ENCODE assay signal across 8 cellular contexts in genomic region chr17:48944519-48945260, GRCh38. TPM values are rescaled to one million over a fixed set of nuclear protein-coding genes. Genes with fewer than 3 reads are reported as not detected.
DNase-seq lines count a peak whose midpoint lies in the region; ATAC-seq and TF ChIP-seq lines count a peak whose summit lies in the region.

A gene with protein sequence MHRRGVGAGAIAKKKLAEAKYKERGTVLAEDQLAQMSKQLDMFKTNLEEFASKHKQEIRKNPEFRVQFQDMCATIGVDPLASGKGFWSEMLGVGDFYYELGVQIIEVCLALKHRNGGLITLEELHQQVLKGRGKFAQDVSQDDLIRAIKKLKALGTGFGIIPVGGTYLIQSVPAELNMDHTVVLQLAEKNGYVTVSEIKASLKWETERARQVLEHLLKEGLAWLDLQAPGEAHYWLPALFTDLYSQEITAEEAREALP (minus strand): TSS chr17:48944842. CDS start chr17:48944734, 108 bp downstream.

- peaks cover 2% of the 10 kb centered on the region for H3K27me3 ChIP-seq in prostate gland (replicated peaks; ENCODE audit: insufficient read depth)

- H3K27ac ChIP-seq in prostate gland, result peak within 1 kb of the TSS; percentile 64 to 68

- TF ChIP-seq CTCF in GM13977 (IDR thresholded peaks at IDR 0.05; ENCODE audit: extremely low read depth, insufficient read depth, missing control alignments) (no peak), prostate gland (IDR thresholded peaks at IDR 0.05) (peak in 1 of 4 experiments; percentile 21)

- peaks cover 11% of the 10 kb centered on the region for H3K4me1 Mint-ChIP-seq in T-helper 17 cell

- DNase-seq in GM13977 (ENCODE audit: low spot score) (peak; percentile 97), NCI-H1694 treated with DMSO at 0.1 percent for 48 hours (lab: John Stamatoyannopoulos, UW) (peak; percentile 71), T-helper 17 cell (peak; percentile 82 to 92 (median 83)), amygdala (lab: John Stamatoyannopoulos, UW) (peak; percentile 25 to 93 (median 79)), left ventricle myocardium superior (peak; percentile 96), prostate gland (ENCODE audit: low spot score) (peak; percentile 84), ureter (ENCODE audit: low spot score) (peak; percentile 93)

- no peaks in the 10 kb centered on the region for H3K36me3 Mint-ChIP-seq in T-helper 17 cell (ENCODE audit: low read depth)

- H3K4me1 ChIP-seq in prostate gland (replicated peaks), result no peaks in the 10 kb centered on the region

- H3K4me3 Mint-ChIP-seq in T-helper 17 cell, result peak within 1 kb of the TSS; percentile 96

- peak; percentile 58 for TF ChIP-seq POLR2A in prostate gland (IDR thresholded peaks at IDR 0.05)

- in situ Hi-C loops in GM13977 (cut with MboI; ENCODE audit: low pct_unique_long_range_greater_than_20kb, low sequenced_read_pairs, unreplicated experiment), result no loop called here

- H3K4me3 ChIP-seq in prostate gland, result peak within 1 kb of the TSS; percentile 72 to 89

- no peaks in the 10 kb centered on the region for H3K36me3 ChIP-seq in prostate gland

- whole genome bisulfite sequencing in prostate gland, result 9% methylated on average over 26 of the region's 55 CpGs

- H3K9me3 ChIP-seq in T-helper 17 cell (ENCODE audit: control insufficient read depth, low read length, poor library complexity, severe bottlenecking) (no peaks in the 10 kb centered on the region), prostate gland (no peaks in the 10 kb centered on the region)

- peak; percentile 70 for ATAC-seq in HG02884 (IDR thresholded peaks at IDR 0.05; ENCODE audit: unreplicated experiment)
- peak; percentile 94 for ATAC-seq in T-helper 17 cell
- ATAC-seq in left ventricle myocardium superior, result peak; percentile 99

- intact Hi-C loops in left ventricle myocardium superior (cut with micrococcal nuclease) (no loop called here), prostate gland (cut with DNase I) (no loop called here)

- peak within 1 kb of the TSS; percentile 99 for H3K27ac Mint-ChIP-seq in T-helper 17 cell

- H3K27me3 Mint-ChIP-seq in T-helper 17 cell, result no peaks in the 10 kb centered on the region

RNA-seq across cellular contexts. Expression of the gene that starts here (rescaled TPM):
- total RNA-seq in T-helper 17 cell (10 to 100 TPM; 53.8 to 70.6 TPM), left ventricle myocardium superior (109 TPM), prostate gland (100 to 1,000 TPM in 1 of 2 donors, 10 to 100 TPM in 1; 71.2 to 111 TPM), ureter (76.0 TPM)

Comparison
In these comparisons a context has a peak if more than half of its experiments do, and no peak if none do; other contexts are left out.
1. Peak in every context shown above with its lines: DNase-seq, ATAC-seq, H3K4me3 ChIP-seq and H3K27ac ChIP-seq.